1 cellular context compared by ENCODE assay signal in the genomic region with DNA sequence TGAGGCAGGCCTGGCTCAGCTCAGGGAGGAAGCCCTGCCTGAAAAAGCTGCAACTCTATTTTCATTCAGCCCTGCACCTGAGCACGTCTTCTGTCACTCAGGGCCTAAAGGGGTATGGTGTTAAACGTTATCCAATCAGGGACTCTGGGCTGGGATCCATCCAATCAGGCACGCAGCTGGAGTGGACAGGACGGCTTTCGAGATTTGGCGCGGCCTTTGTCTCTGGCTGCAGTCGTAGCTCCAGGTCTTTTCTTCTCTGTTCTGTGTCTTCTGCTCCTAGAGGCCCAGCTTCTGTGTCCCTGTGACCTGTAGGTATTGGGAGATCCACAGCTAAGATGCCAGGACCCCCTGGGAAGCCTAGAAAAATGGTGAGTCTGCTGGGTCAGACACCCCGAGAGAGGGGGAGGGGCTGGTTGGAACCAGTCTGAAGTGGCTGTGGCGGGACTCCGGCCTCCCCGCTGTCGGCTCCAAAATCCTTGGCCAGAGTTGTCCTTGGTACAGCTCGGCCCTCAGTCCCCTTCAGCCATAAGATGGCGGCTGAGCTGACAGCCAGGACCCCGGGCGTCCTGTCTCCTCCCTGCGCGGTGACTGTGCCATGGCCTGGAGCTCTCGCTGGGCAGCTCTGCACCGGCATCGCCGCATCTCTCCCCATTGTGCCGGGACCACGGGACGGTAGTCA.
TF ChIP-seq lines count a peak whose summit lies in the region.

No MANE protein-coding gene starts in this region.

TF ChIP-seq in GM23338, 12 proteins besides CTCF, POLR2A, EP300 and RAD21 (continued from another document):
- TF ChIP-seq, protein P1, sequence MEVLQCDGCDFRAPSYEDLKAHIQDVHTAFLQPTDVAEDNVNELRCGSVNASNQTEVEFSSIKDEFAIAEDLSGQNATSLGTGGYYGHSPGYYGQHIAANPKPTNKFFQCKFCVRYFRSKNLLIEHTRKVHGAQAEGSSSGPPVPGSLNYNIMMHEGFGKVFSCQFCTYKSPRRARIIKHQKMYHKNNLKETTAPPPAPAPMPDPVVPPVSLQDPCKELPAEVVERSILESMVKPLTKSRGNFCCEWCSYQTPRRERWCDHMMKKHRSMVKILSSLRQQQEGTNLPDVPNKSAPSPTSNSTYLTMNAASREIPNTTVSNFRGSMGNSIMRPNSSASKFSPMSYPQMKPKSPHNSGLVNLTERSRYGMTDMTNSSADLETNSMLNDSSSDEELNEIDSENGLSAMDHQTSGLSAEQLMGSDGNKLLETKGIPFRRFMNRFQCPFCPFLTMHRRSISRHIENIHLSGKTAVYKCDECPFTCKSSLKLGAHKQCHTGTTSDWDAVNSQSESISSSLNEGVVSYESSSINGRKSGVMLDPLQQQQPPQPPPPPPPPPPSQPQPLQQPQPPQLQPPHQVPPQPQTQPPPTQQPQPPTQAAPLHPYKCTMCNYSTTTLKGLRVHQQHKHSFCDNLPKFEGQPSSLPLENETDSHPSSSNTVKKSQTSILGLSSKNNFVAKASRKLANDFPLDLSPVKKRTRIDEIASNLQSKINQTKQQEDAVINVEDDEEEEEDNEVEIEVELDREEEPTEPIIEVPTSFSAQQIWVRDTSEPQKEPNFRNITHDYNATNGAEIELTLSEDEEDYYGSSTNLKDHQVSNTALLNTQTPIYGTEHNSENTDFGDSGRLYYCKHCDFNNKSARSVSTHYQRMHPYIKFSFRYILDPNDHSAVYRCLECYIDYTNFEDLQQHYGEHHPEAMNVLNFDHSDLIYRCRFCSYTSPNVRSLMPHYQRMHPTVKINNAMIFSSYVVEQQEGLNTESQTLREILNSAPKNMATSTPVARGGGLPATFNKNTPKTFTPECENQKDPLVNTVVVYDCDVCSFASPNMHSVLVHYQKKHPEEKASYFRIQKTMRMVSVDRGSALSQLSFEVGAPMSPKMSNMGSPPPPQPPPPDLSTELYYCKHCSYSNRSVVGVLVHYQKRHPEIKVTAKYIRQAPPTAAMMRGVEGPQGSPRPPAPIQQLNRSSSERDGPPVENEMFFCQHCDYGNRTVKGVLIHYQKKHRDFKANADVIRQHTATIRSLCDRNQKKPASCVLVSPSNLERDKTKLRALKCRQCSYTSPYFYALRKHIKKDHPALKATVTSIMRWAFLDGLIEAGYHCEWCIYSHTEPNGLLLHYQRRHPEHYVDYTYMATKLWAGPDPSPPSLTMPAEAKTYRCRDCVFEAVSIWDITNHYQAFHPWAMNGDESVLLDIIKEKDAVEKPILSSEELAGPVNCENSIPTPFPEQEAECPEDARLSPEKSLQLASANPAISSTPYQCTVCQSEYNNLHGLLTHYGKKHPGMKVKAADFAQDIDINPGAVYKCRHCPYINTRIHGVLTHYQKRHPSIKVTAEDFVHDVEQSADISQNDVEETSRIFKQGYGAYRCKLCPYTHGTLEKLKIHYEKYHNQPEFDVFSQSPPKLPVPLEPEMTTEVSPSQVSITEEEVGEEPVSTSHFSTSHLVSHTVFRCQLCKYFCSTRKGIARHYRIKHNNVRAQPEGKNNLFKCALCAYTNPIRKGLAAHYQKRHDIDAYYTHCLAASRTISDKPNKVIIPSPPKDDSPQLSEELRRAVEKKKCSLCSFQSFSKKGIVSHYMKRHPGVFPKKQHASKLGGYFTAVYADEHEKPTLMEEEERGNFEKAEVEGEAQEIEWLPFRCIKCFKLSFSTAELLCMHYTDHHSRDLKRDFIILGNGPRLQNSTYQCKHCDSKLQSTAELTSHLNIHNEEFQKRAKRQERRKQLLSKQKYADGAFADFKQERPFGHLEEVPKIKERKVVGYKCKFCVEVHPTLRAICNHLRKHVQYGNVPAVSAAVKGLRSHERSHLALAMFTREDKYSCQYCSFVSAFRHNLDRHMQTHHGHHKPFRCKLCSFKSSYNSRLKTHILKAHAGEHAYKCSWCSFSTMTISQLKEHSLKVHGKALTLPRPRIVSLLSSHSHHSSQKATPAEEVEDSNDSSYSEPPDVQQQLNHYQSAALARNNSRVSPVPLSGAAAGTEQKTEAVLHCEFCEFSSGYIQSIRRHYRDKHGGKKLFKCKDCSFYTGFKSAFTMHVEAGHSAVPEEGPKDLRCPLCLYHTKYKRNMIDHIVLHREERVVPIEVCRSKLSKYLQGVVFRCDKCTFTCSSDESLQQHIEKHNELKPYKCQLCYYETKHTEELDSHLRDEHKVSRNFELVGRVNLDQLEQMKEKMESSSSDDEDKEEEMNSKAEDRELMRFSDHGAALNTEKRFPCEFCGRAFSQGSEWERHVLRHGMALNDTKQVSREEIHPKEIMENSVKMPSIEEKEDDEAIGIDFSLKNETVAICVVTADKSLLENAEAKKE (CRISPR knock-in tag; IDR thresholded peaks at IDR 0.05), result peak; percentile 50; the same call in 1 of the 2 replicates
